8 cellular contexts compared by ENCODE assay signal in the genomic region with DNA sequence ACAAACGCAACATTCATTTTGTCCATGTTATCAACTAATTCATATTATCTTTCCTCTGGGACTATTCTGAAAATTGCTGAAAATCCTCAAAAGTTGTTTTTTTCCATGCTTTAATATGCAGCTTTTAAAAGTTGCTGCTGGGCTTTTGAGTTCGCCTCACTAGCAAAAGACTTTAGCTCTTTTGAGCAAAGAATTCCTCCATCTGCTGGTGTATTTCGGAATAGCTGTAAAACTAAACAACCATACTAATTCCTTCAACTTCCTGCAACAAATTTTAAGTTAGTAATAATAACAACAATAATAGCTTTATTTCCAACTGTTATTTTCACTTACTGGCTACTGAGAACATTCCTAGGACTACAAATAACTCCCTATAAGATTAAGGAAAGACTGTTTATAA. TPM values are rescaled to one million over a fixed set of nuclear protein-coding genes. Genes with fewer than 3 reads are reported as not detected.
DNase-seq lines count a peak whose midpoint lies in the region; ATAC-seq, FAIRE-seq and TF ChIP-seq lines count a peak whose summit lies in the region.

No MANE protein-coding gene starts in this region.

- H3K36me3 ChIP-seq in hepatocyte (replicated peaks; ENCODE audit: insufficient read depth, low read depth) = no peaks in the 10 kb centered on the region

- no peaks in the 10 kb centered on the region for H3K9me3 ChIP-seq in hepatocyte (ENCODE audit: low read depth)

- H3K27me3 ChIP-seq in hepatocyte = no peaks in the 10 kb centered on the region

- H3K4me3 ChIP-seq in hepatocyte = no peak overlapping the region

- H3K27ac ChIP-seq in hepatocyte = no peak overlapping the region

- H4K20me1 ChIP-seq in hepatocyte (ENCODE audit: insufficient read depth, poor library complexity, severe bottlenecking) = no peaks in the 10 kb centered on the region

- no peaks in the 10 kb centered on the region for H3K79me2 ChIP-seq in hepatocyte

- no peak overlapping the region for H3K4me3 Mint-ChIP-seq in activated CD4-positive, alpha-beta T cell treated with anti-CD3 and anti-CD28 coated beads, Interleukin-2, amount 10 ng/mL, durations not matched to agents 7 days and 5 days

- FAIRE-seq in A204.1 (lab: Jason Lieb, UNC) (peak; percentile 39), TTC549 (lab: Jason Lieb, UNC) (peak; percentile 71)

- ATAC-seq in GM21526 (IDR thresholded peaks at IDR 0.05; ENCODE audit: low FRiP score, unreplicated experiment) = no peak
- ATAC-seq in left colon = no peak

- no peaks in the 10 kb centered on the region for H3K9me2 ChIP-seq in hepatocyte (replicated peaks; ENCODE audit: insufficient read depth)

- 54% methylated on average over 3 of the region's 3 CpGs for WGBS in hepatocyte (ENCODE audit: low lambda C conversion rate, missing lambda C conversion rate)

- no peak overlapping the region for H3K27ac Mint-ChIP-seq in activated CD4-positive, alpha-beta T cell treated with anti-CD3 and anti-CD28 coated beads, Interleukin-2, amount 10 ng/mL, durations not matched to agents 7 days and 5 days

- H3K4me2 ChIP-seq in hepatocyte = no peak overlapping the region

- TF ChIP-seq CTCF in GM12874 (IDR thresholded peaks at IDR 0.05; ENCODE audit: insufficient read depth, low read depth, low read length) = peak; percentile 10; the same call in 1 of the 2 replicates
- peak; percentile 55 for TF ChIP-seq CTCF in hepatocyte (IDR thresholded peaks at IDR 0.05; ENCODE audit: poor library complexity)

- no peaks in the 10 kb centered on the region for H3K27me3 Mint-ChIP-seq in activated CD4-positive, alpha-beta T cell treated with anti-CD3 and anti-CD28 coated beads, Interleukin-2, amount 10 ng/mL, durations not matched to agents 7 days and 5 days

- H3K36me3 Mint-ChIP-seq in activated CD4-positive, alpha-beta T cell treated with anti-CD3 and anti-CD28 coated beads, Interleukin-2, amount 10 ng/mL, durations not matched to agents 7 days and 5 days (ENCODE audit: low read depth) = peaks cover 6% of the 10 kb centered on the region

- intact Hi-C loops in left colon (cut with DNase I, micrococcal nuclease) = loop anchor here in 1 of 2 donors (10.0 kb wide), 1 partner anchor 298 kb away; no protein-coding TSS in a partner anchor

- no peaks in the 10 kb centered on the region for H3K4me1 Mint-ChIP-seq in activated CD4-positive, alpha-beta T cell treated with anti-CD3 and anti-CD28 coated beads, Interleukin-2, amount 10 ng/mL, durations not matched to agents 7 days and 5 days

- POLR2A ChIA-PET in activated CD4-positive, alpha-beta T cell treated with anti-CD3 and anti-CD28 coated beads, Interleukin-2, amount 10 ng/mL, durations not matched to agents 7 days and 5 days (lab: Charles Lee) = no interaction called here

- peak; percentile 58 for DNase-seq in hepatocyte (ENCODE audit: low spot score)
- no peak for DNase-seq in activated CD4-positive, alpha-beta T cell treated with anti-CD3 and anti-CD28 coated beads, Interleukin-2, amount 10 ng/mL, durations not matched to agents 7 days and 5 days
- DNase-seq in left colon = no peak
- DNase-seq in AG08396 (ENCODE audit: low spot score) = no peak

- H2AFZ ChIP-seq in hepatocyte = no peak overlapping the region

- H3K4me1 ChIP-seq in hepatocyte (ENCODE audit: insufficient read depth) = no peaks in the 10 kb centered on the region

- CTCF ChIA-PET in activated CD4-positive, alpha-beta T cell treated with anti-CD3 and anti-CD28 coated beads, Interleukin-2, amount 10 ng/mL, durations not matched to agents 7 days and 5 days (lab: Charles Lee) = interaction anchor here (1.0 to 1.1 kb wide), 4 partner anchors 9 to 299 kb away, joined by 3 to 5 read pairs (median 4); no protein-coding TSS in a partner anchor

- H3K9me3 Mint-ChIP-seq in activated CD4-positive, alpha-beta T cell treated with anti-CD3 and anti-CD28 coated beads, Interleukin-2, amount 10 ng/mL, durations not matched to agents 7 days and 5 days = no peaks in the 10 kb centered on the region

RNA-seq across cellular contexts. Expression of a gene that starts 14.2 kb away (rescaled TPM):
- total RNA-seq in hepatocyte (11.2 and 12.0 TPM in 2 replicates), left colon (10 to 100 TPM; 17.1 to 18.9 TPM)
- polyA plus RNA-seq in hepatocyte = 9.0 and 12.5 TPM in 2 replicates
- 10 to 100 TPM; 58.8 to 60.2 TPM for total RNA-seq in activated CD4-positive, alpha-beta T cell treated with anti-CD3 and anti-CD28 coated beads, Interleukin-2, amount 10 ng/mL, durations not matched to agents 7 days and 5 days
